In genomic region chr1:203476223-203476622, GRCh38 we compare ENCODE assay signal across 15 cellular contexts. TPM values are rescaled to one million over a fixed set of nuclear protein-coding genes. Genes with fewer than 3 reads are reported as not detected.
DNase-seq lines count a peak whose midpoint lies in the region; ATAC-seq and TF ChIP-seq lines count a peak whose summit lies in the region.
"Had no signal": no experiment of that assay in that cellular context is flagged by ENCODE, and none has a peak within 500 bp of the region (broad histone marks: within the 10 kb centered on the region; RNA-seq: fewer than 3 reads in every experiment).

No MANE protein-coding gene starts in this region.

- no peak for TF ChIP-seq CTCF in right atrium auricular region (IDR thresholded peaks at IDR 0.05)
- TF ChIP-seq CTCF in right lobe of liver (IDR thresholded peaks at IDR 0.05) = no peak
- TF ChIP-seq CTCF in gastrocnemius medialis (IDR thresholded peaks at IDR 0.05 in 4 of 5, conservative IDR thresholded peaks at IDR 0.05 in 1 of 5) = no peak

- H3K4me1 ChIP-seq in right atrium auricular region = peaks cover 0 to 23% of the 10 kb centered on the region in 2 donors
- H3K4me1 ChIP-seq in right lobe of liver = no peaks in the 10 kb centered on the region
- H3K4me1 ChIP-seq in gastrocnemius medialis = peaks cover 0 to 8% of the 10 kb centered on the region in 2 donors

- in situ Hi-C loops in gastrocnemius medialis (cut with MboI; ENCODE audit: low sequenced_read_pairs in 4 of 4) = loop anchor here in 1 of 4 donors (10.0 kb wide), 1 partner anchor 111 kb away; no protein-coding TSS in a partner anchor

- peaks cover 4% of the 10 kb centered on the region for H3K36me3 ChIP-seq in right atrium auricular region
- no peaks in the 10 kb centered on the region for H3K36me3 ChIP-seq in right lobe of liver
- no peaks in the 10 kb centered on the region for H3K36me3 ChIP-seq in gastrocnemius medialis
- H3K36me3 ChIP-seq in MG63 = no peaks in the 10 kb centered on the region

- ATAC-seq in right lobe of liver (no peak), gastrocnemius medialis (no peak), GM18867 (IDR thresholded peaks at IDR 0.05; ENCODE audit: unreplicated experiment) (no peak)

- H3K4me3 ChIP-seq in right atrium auricular region = peak overlapping the region; percentile 51 to 53
- no peak overlapping the region for H3K4me3 ChIP-seq in right lobe of liver
- H3K4me3 ChIP-seq in gastrocnemius medialis = peak overlapping the region; percentile 35 to 51 (median 42)
- H3K4me3 ChIP-seq in MG63 = no peak overlapping the region

- peak overlapping the region; percentile 81 to 89 for H3K27ac ChIP-seq in right atrium auricular region
- H3K27ac ChIP-seq in right lobe of liver = peak overlapping the region; percentile 18 to 36 (median 28)
- peak overlapping the region; percentile 67 to 75 (median 71) for H3K27ac ChIP-seq in gastrocnemius medialis

- H3K36me3 Mint-ChIP-seq in T-helper 2 cell treated with Interferon-gamma antibody and Interleukin-4, amounts not matched to agents 5 μg/mL and 100 μg/mL, for 36 hours (ENCODE audit: low read depth) = no peaks in the 10 kb centered on the region

- POLR2A ChIA-PET in HEK293T (lab: Yijun Ruan, JAX) = interaction anchor here (2.7 kb wide), 1 partner anchor 11 kb away, joined by 8 read pairs; no protein-coding TSS in a partner anchor

- TF ChIP-seq POLR2A in right lobe of liver (IDR thresholded peaks at IDR 0.05) (no peak), gastrocnemius medialis (IDR thresholded peaks at IDR 0.05) (no peak)

- no peaks in the 10 kb centered on the region for H3K9me3 Mint-ChIP-seq in T-helper 2 cell treated with Interferon-gamma antibody and Interleukin-4, amounts not matched to agents 5 μg/mL and 100 μg/mL, for 36 hours
- H3K9me3 Mint-ChIP-seq: activated T-cell treated with anti-CD3 and anti-CD28 coated beads, Interleukin-2, amount 50 U/mL, for 24 hours had no signal

- WGBS in right lobe of liver (ENCODE audit: insufficient coverage, low coverage, low lambda C conversion rate, missing lambda C conversion rate) = 23% methylated on average over 6 of the region's 6 CpGs

- H3K9me3 ChIP-seq in right atrium auricular region (no peaks in the 10 kb centered on the region), right lobe of liver (no peaks in the 10 kb centered on the region), gastrocnemius medialis (no peaks in the 10 kb centered on the region), MG63 (no peaks in the 10 kb centered on the region)

- DNase-seq in right atrium auricular region (ENCODE audit: low spot score) (no peak), cardiac septum (ENCODE audit: low spot score) (no peak), right lobe of liver (no peak), gastrocnemius medialis (no peak), HEK293T (ENCODE audit: extremely low spot score) (no peak), MG63 (no peak)
- DNase-seq in T-helper 2 cell treated with Interferon-gamma antibody and Interleukin-4, amounts not matched to agents 5 μg/mL and 100 μg/mL, for 36 hours (ENCODE audit: low spot score) = no peak
- DNase-seq: activated CD4-positive, alpha-beta T cell treated with anti-CD3 and anti-CD28 coated beads for 1 hour; activated T-cell treated with anti-CD3 and anti-CD28 coated beads, Interleukin-2, amount 50 U/mL, for 24 hours; stimulated activated CD4-positive, alpha-beta T cell treated with anti-CD3 and anti-CD28 coated beads, Interleukin-4, amount 100 ng/mL, for 4 hours; stimulated activated naive CD4-positive, alpha-beta T cell; T-helper 1 cell had no signal

- CTCF ChIA-PET in HEK293T (lab: Yijun Ruan, JAX) = interaction anchor here (0.7 kb wide), 2 partner anchors 136 to 209 kb away, joined by 5 read pairs; no protein-coding TSS in a partner anchor

- intact Hi-C loops in cardiac septum (cut with DNase I) (no loop called here), right lobe of liver (cut with DNase I) (no loop called here), gastrocnemius medialis (cut with DNase I; ENCODE audit: low total_unique reads) (no loop called here)

- H3K27me3 ChIP-seq in right atrium auricular region = no peaks in the 10 kb centered on the region
- no peaks in the 10 kb centered on the region for H3K27me3 ChIP-seq in right lobe of liver
- no peaks in the 10 kb centered on the region for H3K27me3 ChIP-seq in gastrocnemius medialis
- H3K27me3 ChIP-seq in MG63 = no peaks in the 10 kb centered on the region

- no peak overlapping the region for H3K27ac Mint-ChIP-seq in T-helper 2 cell treated with Interferon-gamma antibody and Interleukin-4, amounts not matched to agents 5 μg/mL and 100 μg/mL, for 36 hours
- H3K27ac Mint-ChIP-seq: activated T-cell treated with anti-CD3 and anti-CD28 coated beads, Interleukin-2, amount 50 U/mL, for 24 hours had no signal

- no peak overlapping the region for H3K4me3 Mint-ChIP-seq in T-helper 2 cell treated with Interferon-gamma antibody and Interleukin-4, amounts not matched to agents 5 μg/mL and 100 μg/mL, for 36 hours
- H3K4me3 Mint-ChIP-seq: activated T-cell treated with anti-CD3 and anti-CD28 coated beads, Interleukin-2, amount 50 U/mL, for 24 hours had no signal

- peaks cover 2% of the 10 kb centered on the region for H3K4me1 Mint-ChIP-seq in T-helper 2 cell treated with Interferon-gamma antibody and Interleukin-4, amounts not matched to agents 5 μg/mL and 100 μg/mL, for 36 hours (ENCODE audit: low read depth)

- peaks cover 28% of the 10 kb centered on the region for H3K27me3 Mint-ChIP-seq in T-helper 2 cell treated with Interferon-gamma antibody and Interleukin-4, amounts not matched to agents 5 μg/mL and 100 μg/mL, for 36 hours (ENCODE audit: low read depth)

TF ChIP-seq in HEK293T, 16 proteins besides CTCF, POLR2A, EP300 and RAD21:
- TF ChIP-seq FOXM1 (IDR thresholded peaks at IDR 0.05; ENCODE audit: borderline replicate concordance) (no peak), SUZ12 (IDR thresholded peaks at IDR 0.05) (no peak), LEF1 (IDR thresholded peaks at IDR 0.05; ENCODE audit: borderline replicate concordance) (no peak), FOXA1 (IDR thresholded peaks at IDR 0.05) (no peak), L3MBTL2 (conservative IDR thresholded peaks at IDR 0.05) (no peak), HDGF (IDR thresholded peaks at IDR 0.05; ENCODE audit: borderline replicate concordance) (no peak), SP1 (IDR thresholded peaks at IDR 0.05) (no peak), CTBP1 (IDR thresholded peaks at IDR 0.05; ENCODE audit: borderline replicate concordance) (no peak), NFRKB (IDR thresholded peaks at IDR 0.05) (no peak), ELF4 (IDR thresholded peaks at IDR 0.05) (no peak), BHLHE40 (IDR thresholded peaks at IDR 0.05; ENCODE audit: borderline replicate concordance) (no peak), ZNF384 (IDR thresholded peaks at IDR 0.05) (no peak), ARNT (IDR thresholded peaks at IDR 0.05) (no peak), TARDBP (IDR thresholded peaks at IDR 0.05) (no peak), FOXK2 (IDR thresholded peaks at IDR 0.05) (no peak)
- TF ChIP-seq, protein P1, sequence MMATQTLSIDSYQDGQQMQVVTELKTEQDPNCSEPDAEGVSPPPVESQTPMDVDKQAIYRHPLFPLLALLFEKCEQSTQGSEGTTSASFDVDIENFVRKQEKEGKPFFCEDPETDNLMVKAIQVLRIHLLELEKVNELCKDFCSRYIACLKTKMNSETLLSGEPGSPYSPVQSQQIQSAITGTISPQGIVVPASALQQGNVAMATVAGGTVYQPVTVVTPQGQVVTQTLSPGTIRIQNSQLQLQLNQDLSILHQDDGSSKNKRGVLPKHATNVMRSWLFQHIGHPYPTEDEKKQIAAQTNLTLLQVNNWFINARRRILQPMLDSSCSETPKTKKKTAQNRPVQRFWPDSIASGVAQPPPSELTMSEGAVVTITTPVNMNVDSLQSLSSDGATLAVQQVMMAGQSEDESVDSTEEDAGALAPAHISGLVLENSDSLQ (IDR thresholded peaks at IDR 0.05) = no peak

RNA-seq across cellular contexts. Expression of gene PRELP, which starts 0.6 kb away (rescaled TPM):
- total RNA-seq in right atrium auricular region (100 to 1,000 TPM in 1 of 2 donors, 10 to 100 TPM in 1; 54.5 to 243 TPM), cardiac septum (49.7 TPM), right lobe of liver (10 to 100 TPM in 1 of 6 experiments, 1 to 10 TPM in 5; 3.8 to 10.8 (median 5.4) TPM), gastrocnemius medialis (10 to 100 TPM; 12.2 to 32.6 (median 16.9) TPM)
- not detected in 2 replicates for total RNA-seq in MG63 (2014; rRNA removed; shearing (Covaris generic); ENCODE audit: low replicate concordance)
- total RNA-seq: pulmonary artery endothelial cell had no signal

RNA-seq across cellular contexts. Expression of gene OPTC, which starts 17.7 kb away (rescaled TPM):
- total RNA-seq in right atrium auricular region (not detected), cardiac septum (not detected), right lobe of liver (not detected), gastrocnemius medialis (not detected)
- not detected in 2 replicates for total RNA-seq in MG63 (2014; rRNA removed; shearing (Covaris generic); ENCODE audit: low replicate concordance)
- total RNA-seq: HT-29, pulmonary artery endothelial cell had no signal

Comparison
In these comparisons a context has a peak if more than half of its experiments do, and no peak if none do; other contexts are left out.
1. H3K27ac ChIP-seq: peak in every context shown above with its lines; median percentile 85 in right atrium auricular region; 71 in gastrocnemius medialis; 28 in right lobe of liver.
2. H3K4me3 ChIP-seq: peak in right atrium auricular region (2 of 2) and gastrocnemius medialis (4 of 4); none in right lobe of liver (0 of 3) and MG63 (single experiment).